Comparison of ENCODE assay signal across 18 cellular contexts in the genomic region with DNA sequence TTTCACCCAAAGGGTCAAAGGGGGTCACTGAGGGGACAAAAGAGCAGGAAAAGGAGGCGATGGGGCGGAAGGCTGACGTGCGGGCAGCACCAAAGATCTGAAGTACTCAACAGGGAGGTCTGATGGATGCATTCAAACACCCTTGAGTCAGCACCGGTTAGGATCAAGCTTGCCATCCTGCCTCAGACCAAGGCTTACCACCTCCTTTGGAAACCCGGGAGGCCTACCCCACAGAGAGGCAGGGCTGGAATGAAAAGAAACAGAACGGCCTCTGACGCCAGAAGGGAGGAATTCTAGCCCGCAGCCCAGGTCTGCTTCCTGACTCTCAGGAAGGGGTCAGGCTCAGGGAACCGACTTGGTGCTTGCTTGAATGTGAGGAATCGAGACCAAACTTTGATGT.
DNase-seq lines count a peak whose midpoint lies in the region; FAIRE-seq and TF ChIP-seq lines count a peak whose summit lies in the region.
"Had no signal": no experiment of that assay in that cellular context is flagged by ENCODE, and none has a peak within 500 bp of the region (broad histone marks: within the 10 kb centered on the region; RNA-seq: fewer than 3 reads in every experiment).

No MANE protein-coding gene starts in this region.

- DNase-seq in Karpas-422 (peak; percentile 15), astrocyte of the spinal cord (ENCODE audit: low read depth, low spot score) (peak; percentile 85), iPS DF 4.7 (ENCODE audit: extremely low read depth, low spot score) (peak; percentile 84), retina (peak; percentile 81), GM12892 (ENCODE audit: insufficient read length) (no peak), 8988T (no peak)
- no peak for DNase-seq in stimulated activated CD4-positive, alpha-beta T cell treated with anti-CD3 and anti-CD28 coated beads, Interleukin-4, amount 100 ng/mL, for 24 hours
- DNase-seq: activated effector memory CD4-positive, alpha-beta T cell treated with anti-CD3 and anti-CD28 coated beads, Interleukin-2, amount 50 U/mL, for 16 hours; amygdala; Caco-2; colonic mucosa; NCI-H1092 treated with DMSO at 0.1 percent for 48 hours; NCI-H2107; NCI-H524; right cardiac atrium; SIG-M5 had no signal

- in situ Hi-C loops in astrocyte of the spinal cord (cut with HindIII; ENCODE audit: low sequenced_read_pairs), result no loop called here

- H3K79me2 ChIP-seq in Karpas-422 (ENCODE audit: low read length), result no peaks in the 10 kb centered on the region

- H3K27me3 ChIP-seq in Karpas-422 (ENCODE audit: low read length), result no peaks in the 10 kb centered on the region
- H3K27me3 ChIP-seq: colonic mucosa, neutrophil had no signal

- no peak overlapping the region for H3K27ac ChIP-seq in Karpas-422 (ENCODE audit: low read length)
- H3K27ac ChIP-seq: colonic mucosa, neutrophil had no signal

- H3K9ac ChIP-seq in Karpas-422 (ENCODE audit: low read length), result no peak overlapping the region

- H4K20me1 ChIP-seq in Karpas-422 (ENCODE audit: insufficient read depth, low read depth, low read length), result no peaks in the 10 kb centered on the region

- H3K36me3 ChIP-seq in Karpas-422 (ENCODE audit: insufficient read depth, low read length), result no peaks in the 10 kb centered on the region
- H3K36me3 ChIP-seq: colonic mucosa, neutrophil had no signal

- TF ChIP-seq CTCF in astrocyte of the spinal cord (IDR thresholded peaks at IDR 0.05; ENCODE audit: low read depth, low read length), result no peak

- no peak for TF ChIP-seq POLR2A in GM12892 (IDR thresholded peaks at IDR 0.05; ENCODE audit: low read depth, low read length)

- no peak overlapping the region for H2AFZ ChIP-seq in Karpas-422 (ENCODE audit: low read length)

- no peaks in the 10 kb centered on the region for H3K9me2 ChIP-seq in Karpas-422 (replicated peaks; ENCODE audit: insufficient read depth, low read length)

- no peaks in the 10 kb centered on the region for H3K9me3 ChIP-seq in Karpas-422 (ENCODE audit: low read length)
- H3K9me3 ChIP-seq: Caco-2, colonic mucosa, neutrophil had no signal

- no peak for FAIRE-seq in GM12892 (lab: Jason Lieb, UNC)
- FAIRE-seq: K562 had no signal

- H3K4me3 ChIP-seq in Karpas-422 (ENCODE audit: low read length) (no peak overlapping the region), astrocyte of the spinal cord (ENCODE audit: low read depth, low read length) (no peak overlapping the region)
- H3K4me3 ChIP-seq: colonic mucosa, K562 had no signal

- H3K4me1 ChIP-seq in Karpas-422 (ENCODE audit: low read length), result no peaks in the 10 kb centered on the region; the same call in 1 of the 2 replicates
- H3K4me1 ChIP-seq: Caco-2, colonic mucosa had no signal

- no peak overlapping the region for H3K4me2 ChIP-seq in Karpas-422 (ENCODE audit: low read depth, low read length, poor library complexity, severe bottlenecking)

Comparison
In these comparisons a context has a peak if more than half of its experiments do, and no peak if none do; other contexts are left out.
1. DNase-seq: peak in Karpas-422 (single experiment), astrocyte of the spinal cord (single experiment), iPS DF 4.7 (single experiment) and retina (single experiment); none in stimulated activated CD4-positive, alpha-beta T cell treated with anti-CD3 and anti-CD28 coated beads, Interleukin-4, amount 100 ng/mL, for 24 hours (single experiment), GM12892 (single experiment) and 8988T (single experiment).